9 cellular contexts compared by ENCODE assay signal in genomic region chr6:39330057-39330456, GRCh38. TPM values are rescaled to one million over a fixed set of nuclear protein-coding genes. Genes with fewer than 3 reads are reported as not detected.
A peak's percentile ranks its signal among the peaks of the same experiment; 100 is the strongest.
DNase-seq lines count a peak whose midpoint lies in the region; ATAC-seq, FAIRE-seq and TF ChIP-seq lines count a peak whose summit lies in the region.
"Had no signal": no experiment of that assay in that cellular context is flagged by ENCODE, and none has a peak within 500 bp of the region (broad histone marks: within the 10 kb centered on the region; RNA-seq: fewer than 3 reads in every experiment).

No MANE protein-coding gene starts in this region.

- intact Hi-C loops in K562 (cut with micrococcal nuclease), result no loop called here

- no peaks in the 10 kb centered on the region for H3K9me1 ChIP-seq in K562 (ENCODE audit: control insufficient read depth, insufficient read depth, low read length)

- no peaks in the 10 kb centered on the region for H3K36me3 Mint-ChIP-seq in endodermal cell (ENCODE audit: low read depth)

- H3K79me2 ChIP-seq in K562 (ENCODE audit: control insufficient read depth, insufficient read depth, low read length), result no peaks in the 10 kb centered on the region

- no peaks in the 10 kb centered on the region for H3K9me3 ChIP-seq in K562 (replicated peaks; ENCODE audit: control insufficient read depth, insufficient read depth, low read depth, low read length)
- H3K9me3 ChIP-seq in endodermal cell (ENCODE audit: control insufficient read depth, low read length), result no peaks in the 10 kb centered on the region

- DNase-seq in K562 (ENCODE audit: extremely low read depth in 1 of 4, low spot score in 3 of 4) (no peak), AG08395 (ENCODE audit: low spot score) (no peak), endodermal cell (no peak)
- DNase-seq in stimulated activated CD4-positive, alpha-beta T cell treated with anti-CD3 and anti-CD28 coated beads, Interleukin-2, amount 100 ng/mL, for 48 hours, result no peak
- no peak for DNase-seq in activated CD4-positive, alpha-beta T cell treated with anti-CD3 and anti-CD28 coated beads, Interleukin-2, amount 50 U/mL, for 48 hours

- no peaks in the 10 kb centered on the region; the same call in 1 of the 2 replicates for H4K20me1 ChIP-seq in K562 (replicated peaks; ENCODE audit: control insufficient read depth, insufficient read depth, low read length)

- no TSS peak for BruUV-seq in K562 (replicated peaks; lab: Mats Ljungman, UMichigan)

- peaks cover 19% of the 10 kb centered on the region for H3K27me3 Mint-ChIP-seq in endodermal cell (ENCODE audit: insufficient read depth)

- no peak overlapping the region for H3K27ac ChIP-seq in K562 (ENCODE audit: extremely low read depth, low read depth, low read length)
- no peak overlapping the region for H3K27ac ChIP-seq in endodermal cell (ENCODE audit: low read depth, low read length)

- H3K9ac ChIP-seq in K562 (ENCODE audit: insufficient read depth in 1 of 2, low read depth in 2 of 2, low read length in 2 of 2), result no peak overlapping the region
- H3K9ac ChIP-seq in endodermal cell (ENCODE audit: extremely low read depth, low read length, poor library complexity, severe bottlenecking), result no peak overlapping the region

- no peak for TF ChIP-seq POLR2A in K562 (conservative IDR thresholded peaks at IDR 0.05)

- TF ChIP-seq EP300 in K562 (IDR thresholded peaks at IDR 0.05; ENCODE audit: low read length), result no peak

- H3K36me3 ChIP-seq in K562 (ENCODE audit: control insufficient read depth, insufficient read depth, low read length), result no peaks in the 10 kb centered on the region
- H3K36me3 ChIP-seq in endodermal cell (ENCODE audit: control insufficient read depth, insufficient read depth, low read length), result no peaks in the 10 kb centered on the region

- no peak overlapping the region for H3K4me3 Mint-ChIP-seq in endodermal cell

- H3K4me1 ChIP-seq in K562 (replicated peaks in 1 of 2; ENCODE audit: control insufficient read depth in 2 of 2, insufficient read depth in 2 of 2, low read length in 2 of 2) (no peaks in the 10 kb centered on the region), endodermal cell (ENCODE audit: control insufficient read depth, insufficient read depth, low read length) (no peaks in the 10 kb centered on the region)

- H3K4me2 ChIP-seq in K562 (ENCODE audit: insufficient read depth, low read length), result no peak overlapping the region

- TF ChIP-seq CTCF in K562 (IDR thresholded peaks at IDR 0.05 in 2 of 3, conservative IDR thresholded peaks at IDR 0.05 in 1 of 3; ENCODE audit: insufficient read depth in 2 of 3, low read depth in 1 of 3, low read length in 3 of 3) (no peak), endodermal cell (conservative IDR thresholded peaks at IDR 0.05) (no peak)

- ATAC-seq in GM18502 (IDR thresholded peaks at IDR 0.05; ENCODE audit: poor library complexity, unreplicated experiment), result peak; percentile 81
- peak; percentile 84 for ATAC-seq in GM21390 (IDR thresholded peaks at IDR 0.05; ENCODE audit: unreplicated experiment)
- ATAC-seq in HG03442 (IDR thresholded peaks at IDR 0.05; ENCODE audit: unreplicated experiment), result peak; percentile 76
- ATAC-seq in K562, result no peak

- H3K27me3 ChIP-seq in K562 (ENCODE audit: control insufficient read depth in 2 of 2, insufficient read depth in 2 of 2, low read length in 2 of 2), result peaks cover 23 to 53% of the 10 kb centered on the region in 2 experiments; a peak in 4 of 5 replicates
- H3K27me3 ChIP-seq in endodermal cell (ENCODE audit: control insufficient read depth, insufficient read depth, low read length, poor library complexity, severe bottlenecking), result peaks cover 6% of the 10 kb centered on the region

- no peak overlapping the region for H3K27ac Mint-ChIP-seq in endodermal cell

- in situ Hi-C loops in K562 (cut with MboI), result no loop called here

- POLR2A ChIA-PET in K562 (lab: Yijun Ruan, JAX), result no interaction called here

- FAIRE-seq in K562 (lab: Jason Lieb, UNC), result no peak
- FAIRE-seq: urothelium cell line had no signal

- TF ChIP-seq RAD21 in K562 (CRISPR knock-in tag; conservative IDR thresholded peaks at IDR 0.05 in 1 of 2, IDR thresholded peaks at IDR 0.05 in 1 of 2), result no peak

- no peaks in the 10 kb centered on the region for H3K4me1 Mint-ChIP-seq in endodermal cell

- H3K9me3 Mint-ChIP-seq in endodermal cell, result no peaks in the 10 kb centered on the region

- no peak overlapping the region for H3K4me3 ChIP-seq in K562
- no peak overlapping the region for H3K4me3 ChIP-seq in endodermal cell (ENCODE audit: low read length)

- CTCF ChIA-PET in K562 (lab: Yijun Ruan, JAX; ENCODE audit: low intra/inter-chr PET ratio), result no interaction called here

- H2AFZ ChIP-seq in K562 (ENCODE audit: low read depth, low read length), result no peak overlapping the region

- WGBS in K562 (ENCODE audit: insufficient coverage, low coverage, missing lambda C conversion rate), result 0% methylated on average over 3 of the region's 3 CpGs
- 90 to 93% methylated on average over 3 of the region's 3 CpGs for WGBS in endodermal cell (ENCODE audit: insufficient coverage in 1 of 2, insufficient read length in 1 of 2), 2 experiments

TF ChIP-seq in K562, 482 proteins besides CTCF, POLR2A, EP300 and RAD21 (continues in another document):
- TF ChIP-seq ZNF76 (CRISPR knock-in tag; IDR thresholded peaks at IDR 0.05; ENCODE audit: borderline replicate concordance) (no peak), WHSC1 (IDR thresholded peaks at IDR 0.05; ENCODE audit: low read length) (no peak), SPI1 (IDR thresholded peaks at IDR 0.05; ENCODE audit: borderline replicate concordance, low read depth, low read length) (0 out of 2 replicates have a peak, but pooled peaks have one; percentile 35)

RNA-seq across cellular contexts. Expression of gene KCNK16, which starts 7.6 kb away (rescaled TPM):
- total RNA-seq in K562 (2011; cell fraction: chromatin; rRNA removed; ENCODE audit: low replicate concordance), result not detected in 2 replicates
- not detected in 2 replicates for total RNA-seq in K562 (2011; cell fraction: nucleolus; rRNA removed)
- total RNA-seq in K562 (2011; cell fraction: nucleoplasm; rRNA removed), result not detected in 2 replicates
- not detected in 2 replicates for total RNA-seq in K562 (2014; rRNA removed)
- total RNA-seq in K562 (2014; rRNA removed; fragmentation: Illumina TruSeq; extraction: Trizol), result not detected in 2 replicates
- total RNA-seq in K562 (2015; rRNA removed; fragmentation: Illumina TruSeq; extraction: Trizol), result not detected in 2 replicates
- not detected in 2 replicates for total RNA-seq in K562 (2021)
- not detected in 2 replicates for polyA plus RNA-seq in K562 (2011; rRNA removed)
- polyA plus RNA-seq in K562 (2011; cell fraction: cytosol; rRNA removed), result not detected in 2 replicates
- not detected in 2 replicates for polyA plus RNA-seq in K562 (2011; cell fraction: nucleus; rRNA removed)
- not detected in 2 replicates for polyA plus RNA-seq in K562 (2012)
- not detected in 2 replicates for polyA plus RNA-seq in K562 (2014; fragmentation: Illumina TruSeq; extraction: Trizol)
- polyA plus RNA-seq in K562 (2014; fragmentation: Nextera tagmentation; extraction: Ambion mirVana), result not detected
- not detected in 2 replicates for polyA plus RNA-seq in K562 (2014; rRNA removed)
- not detected in 2 replicates for polyA minus RNA-seq in K562 (2011; rRNA and poly(A)+ RNA removed)
- not detected in 2 replicates for polyA minus RNA-seq in K562 (2011; cell fraction: cytosol; rRNA and poly(A)+ RNA removed)
- polyA minus RNA-seq in K562 (2011; cell fraction: nucleus; rRNA and poly(A)+ RNA removed), result not detected in 2 replicates
- total RNA-seq in endodermal cell, result not detected
- polyA plus RNA-seq in endodermal cell (2013, experiment 1 of 2), result not detected
- polyA plus RNA-seq in endodermal cell (2013, experiment 2 of 2), result not detected

RNA-seq across cellular contexts. Expression of gene KCNK17, which starts 15.8 kb away (rescaled TPM):
- not detected in 2 replicates for total RNA-seq in K562 (2011; cell fraction: chromatin; rRNA removed; ENCODE audit: low replicate concordance)
- total RNA-seq in K562 (2011; cell fraction: nucleolus; rRNA removed), result not detected in 2 replicates
- total RNA-seq in K562 (2011; cell fraction: nucleoplasm; rRNA removed), result not detected in 2 replicates
- total RNA-seq in K562 (2014; rRNA removed) (not detected in 2 replicates), K562 (2014; rRNA removed; fragmentation: Illumina TruSeq; extraction: Trizol) (not detected in 2 replicates), K562 (2015; rRNA removed; fragmentation: Illumina TruSeq; extraction: Trizol) (not detected in 2 replicates), K562 (2021) (not detected in 2 replicates), endodermal cell (under 1 TPM in 1 of 2 donors, not detected in 1; 0.37 TPM)
- polyA plus RNA-seq in K562 (2011; rRNA removed) (not detected in 2 replicates), K562 (2014; fragmentation: Illumina TruSeq; extraction: Trizol) (not detected in 2 replicates), K562 (2014; fragmentation: Nextera tagmentation; extraction: Ambion mirVana) (not detected), K562 (2014; rRNA removed) (not detected in 2 replicates)
- not detected in 2 replicates for polyA plus RNA-seq in K562 (2011; cell fraction: cytosol; rRNA removed)
- polyA plus RNA-seq in K562 (2011; cell fraction: nucleus; rRNA removed), result not detected in 2 replicates
- polyA plus RNA-seq in K562 (2012), result not detected in 2 replicates
- polyA minus RNA-seq in K562 (2011; rRNA and poly(A)+ RNA removed), result not detected in 2 replicates
- not detected in 2 replicates for polyA minus RNA-seq in K562 (2011; cell fraction: cytosol; rRNA and poly(A)+ RNA removed)
- polyA minus RNA-seq in K562 (2011; cell fraction: nucleus; rRNA and poly(A)+ RNA removed), result not detected in 2 replicates
- 0.14 TPM for polyA plus RNA-seq in endodermal cell (2013, experiment 1 of 2)
- not detected for polyA plus RNA-seq in endodermal cell (2013, experiment 2 of 2)
